ENCODE assay signal across 11 cellular contexts in the genomic region with DNA sequence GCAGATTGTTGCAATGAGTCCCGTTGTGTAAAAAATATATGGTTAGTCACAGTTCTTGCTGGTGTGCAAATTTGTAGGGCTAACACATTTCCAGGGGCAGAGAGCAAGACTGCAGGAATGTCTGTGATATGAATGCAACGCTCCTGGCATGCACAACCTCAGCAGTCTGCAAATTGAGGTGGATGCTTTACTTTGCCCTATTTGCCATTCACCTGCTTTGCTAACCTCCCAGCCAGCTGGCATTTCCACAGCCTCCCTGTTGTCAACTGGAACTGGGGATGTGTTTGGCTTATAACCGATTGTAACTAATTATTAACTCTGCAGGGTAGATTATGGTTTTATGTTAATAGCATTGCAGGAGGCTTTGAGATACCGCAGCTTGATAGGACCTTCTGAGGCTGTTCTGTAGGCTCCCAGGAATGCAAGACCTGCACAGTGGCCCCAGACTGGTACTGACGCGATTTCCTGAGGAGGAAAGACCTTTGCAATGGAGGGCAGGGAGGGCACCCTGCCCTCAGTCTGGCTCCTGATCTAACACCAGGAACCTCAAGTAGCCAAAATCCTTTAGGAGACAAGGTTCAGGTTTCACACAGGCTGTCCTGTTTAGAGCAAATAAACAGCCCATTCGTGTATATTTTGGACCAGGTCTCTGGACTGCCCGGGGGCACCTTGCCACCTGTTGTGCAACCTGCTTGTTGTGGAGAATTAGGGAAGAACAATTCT. TPM values are rescaled to one million over a fixed set of nuclear protein-coding genes. Genes with fewer than 3 reads are reported as not detected.
DNase-seq lines count a peak whose midpoint lies in the region; ATAC-seq, FAIRE-seq and TF ChIP-seq lines count a peak whose summit lies in the region.
"Had no signal": no experiment of that assay in that cellular context is flagged by ENCODE, and none has a peak within 500 bp of the region (broad histone marks: within the 10 kb centered on the region; RNA-seq: fewer than 3 reads in every experiment).

No MANE protein-coding gene starts in this region.

- TF ChIP-seq CTCF in Peyer's patch (IDR thresholded peaks at IDR 0.05) (peak in 3 of 6 experiments; percentile 33 to 43 (median 39)), fibroblast of the aortic adventitia (IDR thresholded peaks at IDR 0.05; ENCODE audit: insufficient read depth, low read length) (no peak)

- no peak for ATAC-seq in GM18517 (IDR thresholded peaks at IDR 0.05; ENCODE audit: unreplicated experiment)

- H3K9me3 ChIP-seq in Peyer's patch: no peaks in the 10 kb centered on the region
- H3K9me3 ChIP-seq: esophagus squamous epithelium had no signal

- peak overlapping the region in 2 of 4 donors; percentile 33 to 68 for H3K27ac ChIP-seq in Peyer's patch
- H3K27ac ChIP-seq: esophagus squamous epithelium had no signal

- no peaks in the 10 kb centered on the region for H3K36me3 ChIP-seq in Peyer's patch
- H3K36me3 ChIP-seq: esophagus squamous epithelium had no signal

- no peaks in the 10 kb centered on the region for H3K27me3 ChIP-seq in Peyer's patch
- H3K27me3 ChIP-seq: esophagus squamous epithelium had no signal

- TF ChIP-seq POLR2A in Peyer's patch (IDR thresholded peaks at IDR 0.05) (peak in 1 of 2 donors; percentile 34), GM12892 (IDR thresholded peaks at IDR 0.05; ENCODE audit: low read depth, low read length) (no peak)

- FAIRE-seq in GM12892 (lab: Jason Lieb, UNC): no peak

- DNase-seq in EH (ENCODE audit: low read depth) (peak; percentile 25), Peyer's patch (peak in 2 of 3 donors; percentile 78), fibroblast of the aortic adventitia (ENCODE audit: low read depth) (peak; percentile 17), renal cortical epithelial cell (ENCODE audit: low read depth) (peak; percentile 98), NCI-H2107 treated with DMSO at 0.1 percent for 48 hours (lab: John Stamatoyannopoulos, UW; ENCODE audit: unreplicated experiment) (no peak), GM12892 (ENCODE audit: insufficient read length) (no peak)
- DNase-seq in activated CD4-positive, alpha-beta T cell treated with anti-CD3 and anti-CD28 coated beads, Interleukin-2, amount 50 U/mL, for 4 hours: no peak
- DNase-seq: esophagus squamous epithelium, mesendoderm, NCI-H1092 treated with DMSO at 0.1 percent for 48 hours had no signal

- H3K4me1 ChIP-seq in Peyer's patch: peaks cover 0 to 25% (median 2%) of the 10 kb centered on the region in 4 donors

- H3K4me3 ChIP-seq in Peyer's patch: no peak overlapping the region
- no peak overlapping the region for H3K4me3 ChIP-seq in fibroblast of the aortic adventitia (ENCODE audit: low read depth, low read length)
- H3K4me3 ChIP-seq: esophagus squamous epithelium had no signal

RNA-seq across cellular contexts. Expression of a gene that starts 53.4 kb away (rescaled TPM):
- total RNA-seq in Peyer's patch: 10 to 100 TPM in 2 of 4 donors, 1 to 10 TPM in 2; 5.8 to 19.0 (median 13.5) TPM
- total RNA-seq in fibroblast of the aortic adventitia (ENCODE audit: low replicate concordance): 2.3 and 7.4 TPM in 2 replicates
- total RNA-seq in renal cortical epithelial cell: 77.8 and 82.5 TPM in 2 replicates
- 6.2 TPM for polyA plus RNA-seq in GM12892 (2012; ENCODE audit: missing spikeins)

Comparison
In these comparisons a context has a peak if more than half of its experiments do, and no peak if none do; other contexts are left out.
1. DNase-seq: peak in EH (single experiment), Peyer's patch (2 of 3), fibroblast of the aortic adventitia (single experiment) and renal cortical epithelial cell (single experiment); none in activated CD4-positive, alpha-beta T cell treated with anti-CD3 and anti-CD28 coated beads, Interleukin-2, amount 50 U/mL, for 4 hours (0 of 2), NCI-H2107 treated with DMSO at 0.1 percent for 48 hours (single experiment) and GM12892 (single experiment).